Comparison of ENCODE assay signal across 2 cellular contexts in the genomic region with DNA sequence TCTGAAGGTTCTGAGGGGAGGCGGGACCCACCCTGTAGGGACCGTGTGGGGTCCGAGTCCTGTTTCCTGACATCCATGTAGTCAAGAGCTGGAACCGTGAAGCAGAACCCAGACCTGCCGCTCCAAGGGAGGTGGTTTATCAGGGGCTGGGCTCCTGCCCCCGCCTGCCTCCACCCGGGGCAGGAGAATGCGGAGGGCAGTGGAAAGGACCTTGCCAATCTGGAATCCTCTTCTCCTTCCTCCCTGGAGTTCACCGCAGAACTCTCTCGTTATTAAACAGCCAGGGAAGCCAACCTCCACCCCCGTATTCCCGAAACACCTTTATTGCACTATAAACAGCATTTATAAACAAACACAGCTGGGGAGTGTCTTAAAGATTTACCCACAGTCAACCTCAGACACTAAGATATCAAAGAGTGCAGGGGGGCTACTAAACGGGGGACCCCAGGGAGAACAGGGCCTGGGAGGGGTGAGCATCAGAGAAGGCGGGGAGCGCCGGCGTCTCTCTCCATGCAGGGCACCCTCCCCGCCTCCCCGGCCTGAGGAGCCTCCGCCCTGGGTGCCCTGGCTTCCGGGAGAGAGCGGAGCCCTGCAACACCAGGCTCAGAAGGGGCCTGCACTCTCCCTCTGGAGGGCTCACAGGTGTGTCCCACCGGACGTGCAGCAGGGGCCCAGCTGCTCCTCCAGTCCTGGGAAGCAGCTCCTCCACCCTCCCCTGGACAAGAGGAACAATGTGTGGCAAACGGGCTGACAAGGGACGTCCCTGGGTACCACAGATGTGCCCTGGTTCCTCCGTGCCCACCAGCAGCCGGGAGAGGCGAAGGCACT.
TF ChIP-seq lines count a peak whose summit lies in the region.

No MANE protein-coding gene starts in this region.

TF ChIP-seq in SK-N-SH, 30 proteins besides CTCF, POLR2A, EP300 and RAD21 (continued from another document):
- TF ChIP-seq, protein P1, sequence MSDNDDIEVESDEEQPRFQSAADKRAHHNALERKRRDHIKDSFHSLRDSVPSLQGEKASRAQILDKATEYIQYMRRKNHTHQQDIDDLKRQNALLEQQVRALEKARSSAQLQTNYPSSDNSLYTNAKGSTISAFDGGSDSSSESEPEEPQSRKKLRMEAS (IDR thresholded peaks at IDR 0.05; ENCODE audit: low read depth) = no peak
- TF ChIP-seq CHD2 (IDR thresholded peaks at IDR 0.05; ENCODE audit: low read length, partially characterized antibody) (no peak), GABPA (IDR thresholded peaks at IDR 0.05; ENCODE audit: low read depth) (no peak), MEF2A (IDR thresholded peaks at IDR 0.05; ENCODE audit: borderline replicate concordance, low read depth) (no peak), POLR2AphosphoS5 (IDR thresholded peaks at IDR 0.05; ENCODE audit: low read depth, low read length) (no peak), YY1 (IDR thresholded peaks at IDR 0.05; ENCODE audit: low read depth) (no peak), FOXJ3 (CRISPR knock-in tag; IDR thresholded peaks at IDR 0.05) (no peak), JUND (IDR thresholded peaks at IDR 0.05) (no peak), EZH2phosphoT487 (IDR thresholded peaks at IDR 0.05; ENCODE audit: borderline replicate concordance, low read depth) (no peak), MXI1 (IDR thresholded peaks at IDR 0.05; ENCODE audit: low read depth, low read length) (no peak), GATA2 (CRISPR knock-in tag; IDR thresholded peaks at IDR 0.05) (no peak), RFX5 (IDR thresholded peaks at IDR 0.05; ENCODE audit: low read length) (no peak), NRF1 (IDR thresholded peaks at IDR 0.05; ENCODE audit: low read depth, low read length) (no peak), RXRA (IDR thresholded peaks at IDR 0.05; ENCODE audit: borderline replicate concordance, low read depth) (no peak)
- TF ChIP-seq, protein P2, sequence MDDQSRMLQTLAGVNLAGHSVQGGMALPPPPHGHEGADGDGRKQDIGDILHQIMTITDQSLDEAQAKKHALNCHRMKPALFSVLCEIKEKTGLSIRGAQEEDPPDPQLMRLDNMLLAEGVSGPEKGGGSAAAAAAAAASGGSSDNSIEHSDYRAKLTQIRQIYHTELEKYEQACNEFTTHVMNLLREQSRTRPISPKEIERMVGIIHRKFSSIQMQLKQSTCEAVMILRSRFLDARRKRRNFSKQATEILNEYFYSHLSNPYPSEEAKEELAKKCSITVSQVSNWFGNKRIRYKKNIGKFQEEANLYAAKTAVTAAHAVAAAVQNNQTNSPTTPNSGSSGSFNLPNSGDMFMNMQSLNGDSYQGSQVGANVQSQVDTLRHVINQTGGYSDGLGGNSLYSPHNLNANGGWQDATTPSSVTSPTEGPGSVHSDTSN (IDR thresholded peaks at IDR 0.05) = no peak

TF ChIP-seq in SK-N-SH treated with all-trans-retinoic acid at 6 μM for 48 hours, 23 proteins besides CTCF, POLR2A, EP300 and RAD21:
- no peak for TF ChIP-seq POU6F1 (CRISPR knock-in tag; IDR thresholded peaks at IDR 0.05; ENCODE audit: borderline replicate concordance, low read depth)
- TF ChIP-seq ZNF565 (CRISPR knock-in tag; conservative IDR thresholded peaks at IDR 0.05; ENCODE audit: low read depth) = no peak
- no peak for TF ChIP-seq PPARA (CRISPR knock-in tag; IDR thresholded peaks at IDR 0.05; ENCODE audit: borderline replicate concordance)
- TF ChIP-seq CREB5 (CRISPR knock-in tag; IDR thresholded peaks at IDR 0.05; ENCODE audit: low read depth) = no peak
- no peak for TF ChIP-seq CSDC2 (CRISPR knock-in tag; IDR thresholded peaks at IDR 0.05)
- no peak for TF ChIP-seq ARNTL (CRISPR knock-in tag; IDR thresholded peaks at IDR 0.05; ENCODE audit: borderline replicate concordance, low read depth)
- TF ChIP-seq TCF4 (CRISPR knock-in tag; IDR thresholded peaks at IDR 0.05; ENCODE audit: borderline replicate concordance) = no peak
- no peak for TF ChIP-seq PATZ1 (CRISPR knock-in tag; IDR thresholded peaks at IDR 0.05; ENCODE audit: borderline replicate concordance)
